3 cellular contexts compared by ENCODE assay signal in the genomic region with DNA sequence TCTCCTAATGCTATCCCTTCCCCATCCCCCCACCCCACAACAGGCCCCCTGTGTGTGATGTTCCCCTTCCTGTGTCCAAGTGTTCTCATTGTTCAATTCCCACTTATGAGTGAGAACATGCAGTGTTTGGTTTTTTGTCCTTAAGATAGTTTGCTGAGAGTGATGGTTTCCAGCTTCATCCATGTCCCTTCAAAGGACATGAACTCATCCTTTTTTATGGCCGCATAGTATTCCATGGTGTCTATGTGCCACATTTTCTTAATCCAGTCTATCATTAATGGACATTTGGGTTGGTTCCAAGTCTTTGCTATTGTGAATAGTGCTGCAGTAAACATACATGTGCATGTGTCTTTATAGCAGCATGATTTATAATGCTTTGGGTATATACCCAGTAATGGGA. TPM values are rescaled to one million over a fixed set of nuclear protein-coding genes. Genes with fewer than 3 reads are reported as not detected.
A peak's percentile ranks its signal among the peaks of the same experiment; 100 is the strongest.
DNase-seq lines count a peak whose midpoint lies in the region; ATAC-seq, FAIRE-seq and TF ChIP-seq lines count a peak whose summit lies in the region.
"Not testable (repeated sequence)": the region's sequence is repeated elsewhere in the genome, so short reads cannot be mapped to it uniquely, and the experiment has no call there.

No MANE protein-coding gene starts in this region.

- TF ChIP-seq CTCF in A549 (IDR thresholded peaks at IDR 0.05); HEK293 (tag by site-specific recombination; IDR thresholded peaks at IDR 0.05); K562 (IDR thresholded peaks at IDR 0.05 in 2 of 3, conservative IDR thresholded peaks at IDR 0.05 in 1 of 3; ENCODE audit: insufficient read depth in 2 of 3, low read depth in 1 of 3, low read length in 3 of 3): not testable (repeated sequence)

- not testable (repeated sequence) for H3K27me3 ChIP-seq in K562 (ENCODE audit: control insufficient read depth in 2 of 2, insufficient read depth in 2 of 2, low read length in 2 of 2)

- not testable (repeated sequence) for FAIRE-seq in A549 (lab: Jason Lieb, UNC); K562 (lab: Jason Lieb, UNC)

- H3K4me1 ChIP-seq in A549, result peaks cover 35% of the 10 kb centered on the region
- not testable (repeated sequence) for H3K4me1 ChIP-seq in HEK293 (ENCODE audit: control insufficient read depth, insufficient read depth, low read length); K562 (replicated peaks in 1 of 2; ENCODE audit: control insufficient read depth in 2 of 2, insufficient read depth in 2 of 2, low read length in 2 of 2)

- H3K9ac ChIP-seq in K562 (ENCODE audit: insufficient read depth in 1 of 2, low read depth in 2 of 2, low read length in 2 of 2), result not testable (repeated sequence)

- not testable (repeated sequence) for H3K79me2 ChIP-seq in K562 (ENCODE audit: control insufficient read depth, insufficient read depth, low read length)

- not testable (repeated sequence) for H3K9me3 ChIP-seq in A549; HEK293 (ENCODE audit: control insufficient read depth, insufficient read depth, low read depth, low read length); K562 (replicated peaks; ENCODE audit: control insufficient read depth, insufficient read depth, low read depth, low read length)

- H4K20me1 ChIP-seq in K562 (replicated peaks; ENCODE audit: control insufficient read depth, insufficient read depth, low read length), result not testable (repeated sequence)

- POLR2A ChIA-PET in A549 (lab: Yijun Ruan, JAX); HEK293 (lab: Yijun Ruan, JAX); K562 (lab: Yijun Ruan, JAX): not testable (repeated sequence)

- not testable (repeated sequence) for TF ChIP-seq EP300 in A549 (IDR thresholded peaks at IDR 0.05); K562 (IDR thresholded peaks at IDR 0.05; ENCODE audit: low read length)

- not testable (repeated sequence) for H3K4me3 ChIP-seq in A549; HEK293 (ENCODE audit: low read depth, low read length); K562

- intact Hi-C loops in K562 (cut with micrococcal nuclease), result not testable (repeated sequence)

- CTCF ChIA-PET in A549 (lab: Yijun Ruan, JAX); HEK293 (lab: Yijun Ruan, JAX); K562 (lab: Yijun Ruan, JAX; ENCODE audit: low intra/inter-chr PET ratio): not testable (repeated sequence)

- not testable (repeated sequence) for ATAC-seq in A549, K562

- not testable (repeated sequence) for H2AFZ ChIP-seq in K562 (ENCODE audit: low read depth, low read length)

- not testable (repeated sequence) for H3K27ac ChIP-seq in A549; HEK293 (ENCODE audit: extremely low read depth, low read depth, low read length); K562 (ENCODE audit: extremely low read depth, low read depth, low read length)

- H3K4me2 ChIP-seq in A549; K562 (ENCODE audit: insufficient read depth, low read length): not testable (repeated sequence)

- H3K9me1 ChIP-seq in K562 (ENCODE audit: control insufficient read depth, insufficient read depth, low read length), result not testable (repeated sequence)

- not testable (repeated sequence) for BruUV-seq in K562 (replicated peaks; lab: Mats Ljungman, UMichigan)

- 97% methylated on average over 1 of the region's 1 CpG for WGBS in A549 (ENCODE audit: missing lambda C conversion rate)
- WGBS in K562 (ENCODE audit: insufficient coverage, low coverage, missing lambda C conversion rate), result 90% methylated on average over 1 of the region's 1 CpG

- in situ Hi-C loops in K562 (cut with MboI), result not testable (repeated sequence)

- not testable (repeated sequence) for H3K36me3 ChIP-seq in HEK293 (ENCODE audit: control insufficient read depth in 2 of 2, insufficient read depth in 1 of 2, low read length in 2 of 2); K562 (ENCODE audit: control insufficient read depth, insufficient read depth, low read length)

- not testable (repeated sequence) for TF ChIP-seq RAD21 in A549 (conservative IDR thresholded peaks at IDR 0.05 in 1 of 2, IDR thresholded peaks at IDR 0.05 in 1 of 2); K562 (CRISPR knock-in tag; conservative IDR thresholded peaks at IDR 0.05 in 1 of 2, IDR thresholded peaks at IDR 0.05 in 1 of 2)

- DNase-seq in A549 (ENCODE audit: low read depth in 1 of 2, low spot score in 1 of 2); K562 (ENCODE audit: extremely low read depth in 1 of 4, low spot score in 3 of 4): not testable (repeated sequence)

- not testable (repeated sequence) for TF ChIP-seq POLR2A in A549 (IDR thresholded peaks at IDR 0.05; ENCODE audit: low read length); K562 (conservative IDR thresholded peaks at IDR 0.05)

TF ChIP-seq in A549, 52 proteins besides CTCF, POLR2A, EP300 and RAD21:
- peak; percentile 36; the same call in 1 of the 2 replicates for TF ChIP-seq KDM1A (IDR thresholded peaks at IDR 0.05; ENCODE audit: low read depth)

TF ChIP-seq in HEK293, 187 proteins besides CTCF, POLR2A, EP300 and RAD21:
- peak; percentile 67; the same call in 1 of the 2 replicates for TF ChIP-seq ZNF146 (tag by site-specific recombination; IDR thresholded peaks at IDR 0.05)

TF ChIP-seq in K562, 482 proteins besides CTCF, POLR2A, EP300 and RAD21:
- TF ChIP-seq ZNF146 (CRISPR knock-in tag; IDR thresholded peaks at IDR 0.05; ENCODE audit: unreplicated experiment) (peak; percentile 77), BCOR (IDR thresholded peaks at IDR 0.05) (peak; percentile 36; the same call in 1 of the 2 replicates)

RNA-seq across cellular contexts. Expression of a gene that starts 43.6 kb away (rescaled TPM):
- polyA plus RNA-seq in A549 (2011; rRNA removed) (145 and 204 TPM in 2 replicates), A549 (2017; fragmentation: RNase III; extraction: RNeasy Plus Mini Kit Qiagen cat#74134 plus additional on column Dnase treatment) (62.4 to 76.9 TPM (median 65.7 TPM) in 3 replicates), K562 (2011; rRNA removed) (17.1 and 19.2 TPM in 2 replicates), K562 (2014; fragmentation: Illumina TruSeq; extraction: Trizol) (22.0 and 26.6 TPM in 2 replicates), K562 (2014; fragmentation: Nextera tagmentation; extraction: Ambion mirVana) (1 to 10 TPM; 8.9 to 9.6 TPM), K562 (2014; rRNA removed) (18.4 and 18.5 TPM in 2 replicates)
- 27.9 and 34.9 TPM in 2 replicates for polyA plus RNA-seq in A549 (2012; cell fraction: cytosol; rRNA removed)
- 23.7 and 39.5 TPM in 2 replicates for polyA plus RNA-seq in A549 (2012; cell fraction: nucleus; rRNA removed)
- 153 and 167 TPM in 2 replicates for polyA minus RNA-seq in A549 (2011; rRNA and poly(A)+ RNA removed)
- total RNA-seq in K562 (2011; cell fraction: chromatin; rRNA removed; ENCODE audit: low replicate concordance), result 56.2 and 142 TPM in 2 replicates
- 22.2 and 34.2 TPM in 2 replicates for total RNA-seq in K562 (2011; cell fraction: nucleolus; rRNA removed)
- total RNA-seq in K562 (2011; cell fraction: nucleoplasm; rRNA removed), result 48.4 and 56.4 TPM in 2 replicates
- total RNA-seq in K562 (2014; rRNA removed) (18.0 and 19.3 TPM in 2 replicates), K562 (2014; rRNA removed; fragmentation: Illumina TruSeq; extraction: Trizol) (26.4 and 29.4 TPM in 2 replicates), K562 (2015; rRNA removed; fragmentation: Illumina TruSeq; extraction: Trizol) (18.8 and 23.3 TPM in 2 replicates), K562 (2021) (23.5 and 25.7 TPM in 2 replicates)
- polyA plus RNA-seq in K562 (2011; cell fraction: cytosol; rRNA removed), result 3.4 and 7.1 TPM in 2 replicates
- 20.8 and 21.1 TPM in 2 replicates for polyA plus RNA-seq in K562 (2011; cell fraction: nucleus; rRNA removed)
- 18.0 and 20.8 TPM in 2 replicates for polyA plus RNA-seq in K562 (2012)
- 66.7 and 79.8 TPM in 2 replicates for polyA minus RNA-seq in K562 (2011; rRNA and poly(A)+ RNA removed)
- polyA minus RNA-seq in K562 (2011; cell fraction: cytosol; rRNA and poly(A)+ RNA removed), result 13.6 and 15.0 TPM in 2 replicates
- polyA minus RNA-seq in K562 (2011; cell fraction: nucleus; rRNA and poly(A)+ RNA removed), result 41.3 and 76.3 TPM in 2 replicates
